Comparison of ENCODE assay signal across 9 cellular contexts in genomic region chr19:4115050-4115817, GRCh38. TPM values are rescaled to one million over a fixed set of nuclear protein-coding genes. Genes with fewer than 3 reads are reported as not detected.
A peak's percentile ranks its signal among the peaks of the same experiment; 100 is the strongest.
DNase-seq lines count a peak whose midpoint lies in the region; ATAC-seq and TF ChIP-seq lines count a peak whose summit lies in the region.
"Had no signal": no experiment of that assay in that cellular context is flagged by ENCODE, and none has a peak within 500 bp of the region (broad histone marks: within the 10 kb centered on the region; RNA-seq: fewer than 3 reads in every experiment).

No MANE protein-coding gene starts in this region.

- peak; percentile 71 for ATAC-seq in GM19023 (IDR thresholded peaks at IDR 0.05; ENCODE audit: unreplicated experiment)
- peak; percentile 60 for ATAC-seq in HG03342 (IDR thresholded peaks at IDR 0.05; ENCODE audit: unreplicated experiment)
- peak; percentile 99 for ATAC-seq in activated CD8-positive, alpha-beta memory T cell treated with anti-CD3 and anti-CD28 coated beads, Interleukin-2, amount 10 ng/mL, durations not matched to agents 7 days and 5 days
- ATAC-seq in memory B cell (ENCODE audit: low read depth): peak; percentile 93
- peak; percentile 60 for ATAC-seq in upper lobe of right lung
- no peak for ATAC-seq in HG03025 (IDR thresholded peaks at IDR 0.05; ENCODE audit: low FRiP score, unreplicated experiment)

- BruUV-seq in A673 (replicated peaks; lab: Mats Ljungman, UMichigan): no TSS peak

- H3K4me3 ChIP-seq in upper lobe of right lung (no peak overlapping the region), A673 (ENCODE audit: low read depth, low read length, poor library complexity, severe bottlenecking) (no peak overlapping the region)

- peaks cover 69% of the 10 kb centered on the region for H3K36me3 ChIP-seq in upper lobe of right lung
- H3K36me3 ChIP-seq in A673 (ENCODE audit: insufficient read depth, low read length, poor library complexity, severe bottlenecking): peaks cover 67% of the 10 kb centered on the region

- intact Hi-C loops in upper lobe of right lung (cut with DNase I) (no loop called here), A673 (cut with micrococcal nuclease; ENCODE audit: unreplicated experiment) (no loop called here)

- peaks cover 52% of the 10 kb centered on the region for H3K36me3 Mint-ChIP-seq in activated CD8-positive, alpha-beta memory T cell treated with anti-CD3 and anti-CD28 coated beads, Interleukin-2, amount 10 ng/mL, durations not matched to agents 7 days and 5 days
- H3K36me3 Mint-ChIP-seq in memory B cell: peaks cover 17% of the 10 kb centered on the region

- POLR2A ChIA-PET in A673 (lab: Charles Lee; ENCODE audit: low non-redundant PET): no interaction called here

- peak overlapping the region; percentile 87 for H3K27ac Mint-ChIP-seq in activated CD8-positive, alpha-beta memory T cell treated with anti-CD3 and anti-CD28 coated beads, Interleukin-2, amount 10 ng/mL, durations not matched to agents 7 days and 5 days
- peak overlapping the region; percentile 80 for H3K27ac Mint-ChIP-seq in memory B cell

- no peak for TF ChIP-seq CTCF in upper lobe of right lung (IDR thresholded peaks at IDR 0.05)
- TF ChIP-seq CTCF in A673 (conservative IDR thresholded peaks at IDR 0.05; ENCODE audit: low read depth, low read length): no peak

- CTCF ChIA-PET in activated CD8-positive, alpha-beta memory T cell treated with anti-CD3 and anti-CD28 coated beads, Interleukin-2, amount 10 ng/mL, durations not matched to agents 7 days and 5 days (lab: Charles Lee): interaction anchor here (0.6 to 2.5 kb wide), 12 partner anchors 9 to 128 kb away, joined by 3 to 17 read pairs (median 4); partner anchors contain the start of genes CREB3L3 and MAP2K2
- CTCF ChIA-PET in A673 (lab: Charles Lee): interaction anchor here (0.6 kb wide), 1 partner anchor 93 kb away, joined by 7 read pairs; no protein-coding TSS in a partner anchor

- H3K4me3 Mint-ChIP-seq in activated CD8-positive, alpha-beta memory T cell treated with anti-CD3 and anti-CD28 coated beads, Interleukin-2, amount 10 ng/mL, durations not matched to agents 7 days and 5 days: peak overlapping the region; percentile 40
- peak overlapping the region; percentile 73 for H3K4me3 Mint-ChIP-seq in memory B cell

- H3K27me3 ChIP-seq in upper lobe of right lung: no peaks in the 10 kb centered on the region
- no peaks in the 10 kb centered on the region for H3K27me3 ChIP-seq in A673 (replicated peaks; ENCODE audit: insufficient read depth, low read depth, low read length, poor library complexity)

- H3K9me3 ChIP-seq in upper lobe of right lung (no peaks in the 10 kb centered on the region), A673 (ENCODE audit: low read depth, low read length, poor library complexity, severe bottlenecking) (no peaks in the 10 kb centered on the region)

- no peaks in the 10 kb centered on the region for H3K9me3 Mint-ChIP-seq in activated CD8-positive, alpha-beta memory T cell treated with anti-CD3 and anti-CD28 coated beads, Interleukin-2, amount 10 ng/mL, durations not matched to agents 7 days and 5 days (ENCODE audit: low read depth)
- H3K9me3 Mint-ChIP-seq in memory B cell: no peaks in the 10 kb centered on the region

- no peaks in the 10 kb centered on the region for H3K27me3 Mint-ChIP-seq in activated CD8-positive, alpha-beta memory T cell treated with anti-CD3 and anti-CD28 coated beads, Interleukin-2, amount 10 ng/mL, durations not matched to agents 7 days and 5 days
- no peaks in the 10 kb centered on the region for H3K27me3 Mint-ChIP-seq in memory B cell

- peaks cover 6% of the 10 kb centered on the region for H3K4me1 ChIP-seq in upper lobe of right lung
- H3K4me1 ChIP-seq in A673 (ENCODE audit: insufficient read depth, low read length, poor library complexity, severe bottlenecking): no peaks in the 10 kb centered on the region

- no peak overlapping the region for H3K27ac ChIP-seq in upper lobe of right lung
- no peak overlapping the region for H3K27ac ChIP-seq in A673 (ENCODE audit: low read depth, low read length, poor library complexity, severe bottlenecking)

- peak; percentile 91 for DNase-seq in activated CD8-positive, alpha-beta memory T cell treated with anti-CD3 and anti-CD28 coated beads, Interleukin-2, amount 10 ng/mL, durations not matched to agents 7 days and 5 days
- peak; percentile 33 to 35 for DNase-seq in memory B cell (ENCODE audit: low spot score in 2 of 2)
- no peak for DNase-seq in upper lobe of right lung
- DNase-seq in NCI-H2081 (lab: John Stamatoyannopoulos, UW): no peak
- DNase-seq in A673 (ENCODE audit: low spot score): no peak

- H3K4me1 Mint-ChIP-seq in activated CD8-positive, alpha-beta memory T cell treated with anti-CD3 and anti-CD28 coated beads, Interleukin-2, amount 10 ng/mL, durations not matched to agents 7 days and 5 days: peaks cover 61% of the 10 kb centered on the region
- H3K4me1 Mint-ChIP-seq in memory B cell: peaks cover 30% of the 10 kb centered on the region

RNA-seq across cellular contexts. Expression of gene MAP2K2, which starts 8.7 kb away (rescaled TPM):
- 100 to 1,000 TPM; 201 to 238 TPM for total RNA-seq in activated CD8-positive, alpha-beta memory T cell treated with anti-CD3 and anti-CD28 coated beads, Interleukin-2, amount 10 ng/mL, durations not matched to agents 7 days and 5 days
- total RNA-seq in upper lobe of right lung (110 TPM), A673 (2021) (185 and 198 TPM in 2 replicates)

RNA-seq across cellular contexts. Expression of gene CREB3L3, which starts 38.2 kb away (rescaled TPM):
- under 1 TPM in 1 of 2 experiments, not detected in 1; 0.75 TPM for total RNA-seq in activated CD8-positive, alpha-beta memory T cell treated with anti-CD3 and anti-CD28 coated beads, Interleukin-2, amount 10 ng/mL, durations not matched to agents 7 days and 5 days
- total RNA-seq in upper lobe of right lung (not detected), A673 (2021) (not detected in 2 replicates)
- total RNA-seq: subcutaneous adipose tissue had no signal

RNA-seq across cellular contexts. Expression of gene ZBTB7A, which starts 48.5 kb away (rescaled TPM):
- total RNA-seq in activated CD8-positive, alpha-beta memory T cell treated with anti-CD3 and anti-CD28 coated beads, Interleukin-2, amount 10 ng/mL, durations not matched to agents 7 days and 5 days: 10 to 100 TPM; 67.4 to 72.6 TPM
- total RNA-seq in upper lobe of right lung: 54.3 TPM
- 25.1 and 25.9 TPM in 2 replicates for total RNA-seq in A673 (2021)

Comparison
In these comparisons a context has a peak if more than half of its experiments do, and no peak if none do; other contexts are left out.
1. DNase-seq: peak in activated CD8-positive, alpha-beta memory T cell treated with anti-CD3 and anti-CD28 coated beads, Interleukin-2, amount 10 ng/mL, durations not matched to agents 7 days and 5 days (single experiment) and memory B cell (2 of 2); none in upper lobe of right lung (single experiment), NCI-H2081 (0 of 2) and A673 (single experiment).